9 cellular contexts compared by ENCODE assay signal in the genomic region with DNA sequence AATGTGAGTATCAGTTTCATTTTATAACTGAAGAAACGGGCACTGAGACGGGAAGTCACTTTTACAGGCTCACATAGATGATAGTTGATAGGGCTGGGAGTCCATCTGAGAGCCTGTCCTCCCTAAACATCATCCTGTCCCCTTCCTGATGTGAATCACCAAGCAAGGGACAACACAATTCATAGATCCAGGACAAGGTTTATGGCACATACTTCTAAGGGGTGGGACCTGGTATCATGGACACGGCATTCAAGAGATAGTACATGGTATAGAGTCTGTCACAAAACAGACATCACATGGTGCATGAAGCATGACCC. TPM values are rescaled to one million over a fixed set of nuclear protein-coding genes. Genes with fewer than 3 reads are reported as not detected.
DNase-seq lines count a peak whose midpoint lies in the region; ATAC-seq and TF ChIP-seq lines count a peak whose summit lies in the region.
"Had no signal": no experiment of that assay in that cellular context is flagged by ENCODE, and none has a peak within 500 bp of the region (broad histone marks: within the 10 kb centered on the region; RNA-seq: fewer than 3 reads in every experiment).

No MANE protein-coding gene starts in this region.

- 17 to 45% (median 22%) methylated on average over 3 of the region's 3 CpGs for WGBS in psoas muscle, 3 donors

- H3K36me3 Mint-ChIP-seq in activated T-helper 2 cell treated with anti-CD3 and anti-CD28 coated beads, Interferon-gamma antibody, Interleukin-2, Interleukin-4, amounts not matched to agents 10 μg/mL and 5 μg/mL and 100 μg/mL, durations not matched to agents 14 hours and 24 hours and 36 hours (ENCODE audit: low read depth), result no peaks in the 10 kb centered on the region

- H3K9me3 ChIP-seq in AG04450 (ENCODE audit: control insufficient read depth, insufficient read depth, low read length) (no peaks in the 10 kb centered on the region), psoas muscle (no peaks in the 10 kb centered on the region)

- H3K27ac ChIP-seq in AG04450 (ENCODE audit: low read depth, low read length) (peak overlapping the region; percentile 21), psoas muscle (peak overlapping the region; percentile 96)

- DNase-seq in AG04450 (ENCODE audit: low read depth, low spot score) (no peak), inferior parietal cortex (ENCODE audit: extremely low spot score) (peak; percentile 71), psoas muscle (no peak), NCI-H2171 treated with DMSO at 0.1 percent for 48 hours (lab: John Stamatoyannopoulos, UW) (no peak), NCI-H2107 (lab: John Stamatoyannopoulos, UW) (no peak), globus pallidus (ENCODE audit: low spot score) (no peak)
- DNase-seq in activated T-helper 2 cell treated with anti-CD3 and anti-CD28 coated beads, Interferon-gamma antibody, Interleukin-2, Interleukin-4, amounts not matched to agents 10 μg/mL and 5 μg/mL and 100 μg/mL, durations not matched to agents 14 hours and 24 hours and 36 hours (ENCODE audit: low spot score), result no peak

- H3K9me3 Mint-ChIP-seq in activated T-helper 2 cell treated with anti-CD3 and anti-CD28 coated beads, Interferon-gamma antibody, Interleukin-2, Interleukin-4, amounts not matched to agents 10 μg/mL and 5 μg/mL and 100 μg/mL, durations not matched to agents 14 hours and 24 hours and 36 hours, result no peaks in the 10 kb centered on the region

- H3K27me3 ChIP-seq in AG04450 (ENCODE audit: control insufficient read depth, insufficient read depth, low read length), result no peaks in the 10 kb centered on the region
- no peaks in the 10 kb centered on the region for H3K27me3 ChIP-seq in psoas muscle (ENCODE audit: insufficient read depth in 3 of 3, low read length in 2 of 3)

- CTCF ChIA-PET in AG04450 (lab: Charles Lee), result interaction anchor here (0.7 to 4.8 kb wide), 4 partner anchors 10 to 111 kb away, joined by 3 to 30 read pairs (median 20); no protein-coding TSS in a partner anchor

- ATAC-seq in psoas muscle, result peak in 1 of 4 donors; percentile 1
- no peak for ATAC-seq in GM21367 (IDR thresholded peaks at IDR 0.05; ENCODE audit: unreplicated experiment)

- H3K36me3 ChIP-seq in psoas muscle (ENCODE audit: insufficient read depth in 1 of 2, low read depth in 1 of 2), result no peaks in the 10 kb centered on the region

- H3K4me3 Mint-ChIP-seq in activated T-helper 2 cell treated with anti-CD3 and anti-CD28 coated beads, Interferon-gamma antibody, Interleukin-2, Interleukin-4, amounts not matched to agents 10 μg/mL and 5 μg/mL and 100 μg/mL, durations not matched to agents 14 hours and 24 hours and 36 hours (ENCODE audit: low read depth), result no peak overlapping the region
- H3K4me3 Mint-ChIP-seq: activated naive CD8-positive, alpha-beta T cell had no signal

- H3K27ac Mint-ChIP-seq in activated T-helper 2 cell treated with anti-CD3 and anti-CD28 coated beads, Interferon-gamma antibody, Interleukin-2, Interleukin-4, amounts not matched to agents 10 μg/mL and 5 μg/mL and 100 μg/mL, durations not matched to agents 14 hours and 24 hours and 36 hours, result peak overlapping the region; percentile 10
- H3K27ac Mint-ChIP-seq: activated naive CD8-positive, alpha-beta T cell had no signal

- POLR2A ChIA-PET in AG04450 (lab: Yijun Ruan, JAX), result interaction anchor here (1.3 to 1.8 kb wide), 2 partner anchors 10 to 11 kb away, joined by 3 to 8 read pairs; no protein-coding TSS in a partner anchor

- TF ChIP-seq CTCF in AG04450 (IDR thresholded peaks at IDR 0.05; ENCODE audit: low read depth, low read length) (no peak), psoas muscle (IDR thresholded peaks at IDR 0.05) (no peak)

- H3K4me3 ChIP-seq in AG04450 (ENCODE audit: low read depth, low read length), result no peak overlapping the region
- H3K4me3 ChIP-seq in psoas muscle, result no peak overlapping the region

- H3K27me3 Mint-ChIP-seq in activated T-helper 2 cell treated with anti-CD3 and anti-CD28 coated beads, Interferon-gamma antibody, Interleukin-2, Interleukin-4, amounts not matched to agents 10 μg/mL and 5 μg/mL and 100 μg/mL, durations not matched to agents 14 hours and 24 hours and 36 hours (ENCODE audit: low read depth), result no peaks in the 10 kb centered on the region
- H3K27me3 Mint-ChIP-seq: activated naive CD8-positive, alpha-beta T cell had no signal

- intact Hi-C loops in activated T-helper 2 cell treated with anti-CD3 and anti-CD28 coated beads, Interferon-gamma antibody, Interleukin-2, Interleukin-4, amounts not matched to agents 10 μg/mL and 5 μg/mL and 100 μg/mL, durations not matched to agents 14 hours and 24 hours and 36 hours (cut with micrococcal nuclease), result no loop called here
- intact Hi-C loops in psoas muscle (cut with DNase I), result no loop called here

- peaks cover 68% of the 10 kb centered on the region for H3K4me1 ChIP-seq in psoas muscle

- H3K4me1 Mint-ChIP-seq in activated T-helper 2 cell treated with anti-CD3 and anti-CD28 coated beads, Interferon-gamma antibody, Interleukin-2, Interleukin-4, amounts not matched to agents 10 μg/mL and 5 μg/mL and 100 μg/mL, durations not matched to agents 14 hours and 24 hours and 36 hours (ENCODE audit: low read depth), result peaks cover 23% of the 10 kb centered on the region

RNA-seq across cellular contexts. Expression of gene GSN, which starts 20.6 kb away (rescaled TPM):
- polyA plus RNA-seq in AG04450 (2011; rRNA removed), result 421 and 565 TPM in 2 replicates
- 513 and 805 TPM in 2 replicates for polyA minus RNA-seq in AG04450 (2011; rRNA and poly(A)+ RNA removed)
- 1.1 and 1.9 TPM in 2 replicates for total RNA-seq in activated T-helper 2 cell treated with anti-CD3 and anti-CD28 coated beads, Interferon-gamma antibody, Interleukin-2, Interleukin-4, amounts not matched to agents 10 μg/mL and 5 μg/mL and 100 μg/mL, durations not matched to agents 14 hours and 24 hours and 36 hours
- total RNA-seq in psoas muscle, result 100 to 1,000 TPM; 140 to 490 (median 211) TPM
- polyA plus RNA-seq in psoas muscle, result 100 to 1,000 TPM; 199 to 225 (median 208) TPM

Comparison
In these comparisons a context has a peak if more than half of its experiments do, and no peak if none do; other contexts are left out.
1. RNA of gene GSN, which starts 20.6 kb away (total RNA-seq): 140 to 490 TPM in psoas muscle; 1.1 to 1.9 TPM in activated T-helper 2 cell treated with anti-CD3 and anti-CD28 coated beads, Interferon-gamma antibody, Interleukin-2, Interleukin-4, amounts not matched to agents 10 μg/mL and 5 μg/mL and 100 μg/mL, durations not matched to agents 14 hours and 24 hours and 36 hours; every median in the first group is over 10 times any median in the second.